9 cellular contexts compared by ENCODE assay signal in the genomic region with DNA sequence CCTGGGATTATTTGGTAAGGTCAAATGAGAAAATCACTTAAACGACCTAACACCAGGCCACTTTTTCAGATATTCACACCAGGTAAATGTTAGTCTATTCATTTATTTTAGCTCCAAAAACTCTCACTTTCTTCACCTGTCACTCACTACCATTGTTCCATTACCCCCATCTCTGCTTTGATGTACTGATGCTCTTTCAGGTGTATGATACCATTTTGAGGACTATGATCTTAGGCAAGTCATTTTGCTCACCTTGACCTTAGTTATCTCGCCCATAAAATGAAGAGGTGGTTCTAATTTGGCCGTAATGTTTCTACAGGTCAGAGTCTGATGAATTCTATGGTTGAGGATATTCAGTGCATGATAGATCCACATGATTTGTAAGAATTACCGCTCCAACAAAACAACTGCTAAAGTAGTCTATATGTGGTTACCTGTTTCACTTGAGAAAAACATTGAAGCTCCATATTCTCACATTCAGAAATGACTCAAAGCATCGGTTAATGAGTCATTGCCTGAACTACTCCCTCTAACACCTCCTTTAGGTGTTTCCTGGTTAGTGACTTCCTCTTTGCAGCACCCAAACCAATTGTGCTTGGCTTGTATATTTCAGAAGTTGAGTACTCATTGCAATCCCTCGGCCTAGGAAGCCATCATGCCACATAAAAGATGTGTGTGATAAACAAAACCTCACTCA. TPM values are rescaled to one million over a fixed set of nuclear protein-coding genes. Genes with fewer than 3 reads are reported as not detected.
DNase-seq lines count a peak whose midpoint lies in the region; ATAC-seq and TF ChIP-seq lines count a peak whose summit lies in the region.
"Had no signal": no experiment of that assay in that cellular context is flagged by ENCODE, and none has a peak within 500 bp of the region (broad histone marks: within the 10 kb centered on the region; RNA-seq: fewer than 3 reads in every experiment).

No MANE protein-coding gene starts in this region.

- intact Hi-C loops in gastrocnemius medialis (cut with DNase I; ENCODE audit: low total_unique reads), result no loop called here

- TF ChIP-seq CTCF in neural progenitor cell (IDR thresholded peaks at IDR 0.05) (no peak), gastrocnemius medialis (IDR thresholded peaks at IDR 0.05 in 4 of 5, conservative IDR thresholded peaks at IDR 0.05 in 1 of 5) (no peak)

- no peaks in the 10 kb centered on the region for H3K9me3 ChIP-seq in neural progenitor cell (ENCODE audit: low read depth)
- no peaks in the 10 kb centered on the region for H3K9me3 ChIP-seq in gastrocnemius medialis

- no peaks in the 10 kb centered on the region for H3K4me1 ChIP-seq in neural progenitor cell
- no peaks in the 10 kb centered on the region for H3K4me1 ChIP-seq in gastrocnemius medialis

- H3K27me3 Mint-ChIP-seq in T-helper 1 cell treated with Interleukin-12 subunit alpha and Interleukin-12 subunit beta and Interleukin-4 antibody, amounts not matched to agents 30 μg/mL and 1 μg/mL, for 36 hours (ENCODE audit: low read depth), result no peaks in the 10 kb centered on the region
- H3K27me3 Mint-ChIP-seq in neural progenitor cell (ENCODE audit: insufficient read depth, low read depth), result no peaks in the 10 kb centered on the region

- TF ChIP-seq POLR2A in gastrocnemius medialis (IDR thresholded peaks at IDR 0.05), result no peak

- in situ Hi-C loops in gastrocnemius medialis (cut with MboI; ENCODE audit: low sequenced_read_pairs in 4 of 4), result no loop called here

- peak; percentile 98 for ATAC-seq in GM19372 (IDR thresholded peaks at IDR 0.05; ENCODE audit: low read depth, unreplicated experiment)
- peak; percentile 97 for ATAC-seq in HG03108 (IDR thresholded peaks at IDR 0.05; ENCODE audit: unreplicated experiment)
- ATAC-seq in gastrocnemius medialis, result no peak

- H3K4me3 ChIP-seq in neural progenitor cell, result no peak overlapping the region
- H3K4me3 ChIP-seq in gastrocnemius medialis, result no peak overlapping the region

- H3F3A ChIP-seq in neural progenitor cell (ENCODE audit: low read depth), result no peaks in the 10 kb centered on the region

- H3K9ac ChIP-seq in neural progenitor cell, result no peak overlapping the region

- H3K27me3 ChIP-seq in neural progenitor cell, result no peaks in the 10 kb centered on the region
- no peaks in the 10 kb centered on the region for H3K27me3 ChIP-seq in gastrocnemius medialis

- peaks cover 66% of the 10 kb centered on the region for H3K4me1 Mint-ChIP-seq in T-helper 1 cell treated with Interleukin-12 subunit alpha and Interleukin-12 subunit beta and Interleukin-4 antibody, amounts not matched to agents 30 μg/mL and 1 μg/mL, for 36 hours (ENCODE audit: low read depth)
- H3K4me1 Mint-ChIP-seq in neural progenitor cell, result peaks cover 26% of the 10 kb centered on the region

- H3K27ac ChIP-seq in epithelial cell of prostate, result peak overlapping the region; percentile 41
- H3K27ac ChIP-seq in neural progenitor cell, result no peak overlapping the region
- no peak overlapping the region for H3K27ac ChIP-seq in gastrocnemius medialis
- H3K27ac ChIP-seq: VCaP had no signal

- H3K36me3 ChIP-seq in neural progenitor cell (no peaks in the 10 kb centered on the region), gastrocnemius medialis (no peaks in the 10 kb centered on the region)

- DNase-seq in epithelial cell of prostate (ENCODE audit: low read depth, low spot score) (peak; percentile 73), NCI-H1092 (lab: John Stamatoyannopoulos, UW) (no peak), neural progenitor cell (ENCODE audit: low spot score) (no peak), gastrocnemius medialis (no peak)

- H3K36me3 Mint-ChIP-seq in T-helper 1 cell treated with Interleukin-12 subunit alpha and Interleukin-12 subunit beta and Interleukin-4 antibody, amounts not matched to agents 30 μg/mL and 1 μg/mL, for 36 hours (ENCODE audit: low read depth), result peaks cover 27% of the 10 kb centered on the region
- H3K36me3 Mint-ChIP-seq in neural progenitor cell, result no peaks in the 10 kb centered on the region

- H2AFZ ChIP-seq in neural progenitor cell (replicated peaks), result no peak overlapping the region

- H3K27ac Mint-ChIP-seq in T-helper 1 cell treated with Interleukin-12 subunit alpha and Interleukin-12 subunit beta and Interleukin-4 antibody, amounts not matched to agents 30 μg/mL and 1 μg/mL, for 36 hours, result peak overlapping the region; percentile 92
- no peak overlapping the region for H3K27ac Mint-ChIP-seq in neural progenitor cell

- no peak overlapping the region for H3K4me2 ChIP-seq in neural progenitor cell

- no peaks in the 10 kb centered on the region for H4K20me1 ChIP-seq in neural progenitor cell (ENCODE audit: low read depth)

- peak overlapping the region; percentile 58 for H3K4me3 Mint-ChIP-seq in T-helper 1 cell treated with Interleukin-12 subunit alpha and Interleukin-12 subunit beta and Interleukin-4 antibody, amounts not matched to agents 30 μg/mL and 1 μg/mL, for 36 hours
- no peak overlapping the region for H3K4me3 Mint-ChIP-seq in neural progenitor cell
- H3K4me3 Mint-ChIP-seq: neural crest cell had no signal

- H3K79me2 ChIP-seq in neural progenitor cell (ENCODE audit: low read depth), result no peaks in the 10 kb centered on the region

- peaks cover 25% of the 10 kb centered on the region for H3K9me3 Mint-ChIP-seq in T-helper 1 cell treated with Interleukin-12 subunit alpha and Interleukin-12 subunit beta and Interleukin-4 antibody, amounts not matched to agents 30 μg/mL and 1 μg/mL, for 36 hours
- peaks cover 2% of the 10 kb centered on the region for H3K9me3 Mint-ChIP-seq in neural progenitor cell

RNA-seq across cellular contexts. Expression of a gene that starts 4.5 kb away (rescaled TPM):
- total RNA-seq in neural progenitor cell (ENCODE audit: low replicate concordance) (not detected in 2 replicates), gastrocnemius medialis (under 1 TPM in 1 of 4 donors, not detected in 3; 0.10 TPM)
- total RNA-seq: neural crest cell had no signal

RNA-seq across cellular contexts. Expression of a gene that starts 41.6 kb away (rescaled TPM):
- total RNA-seq in neural progenitor cell (ENCODE audit: low replicate concordance) (0.87 and 1.6 TPM in 2 replicates), gastrocnemius medialis (10 to 100 TPM in 1 of 4 donors, 1 to 10 TPM in 1, under 1 TPM in 2; 0.32 to 10.3 (median 1.1) TPM)

Comparison
In these comparisons a context has a peak if more than half of its experiments do, and no peak if none do; other contexts are left out.
1. ATAC-seq: peak in GM19372 (single experiment) and HG03108 (single experiment); none in gastrocnemius medialis (0 of 2).